22 cellular contexts compared by ENCODE assay signal in genomic region chr1:80367058-80367457, GRCh38.
DNase-seq lines count a peak whose midpoint lies in the region; ATAC-seq and TF ChIP-seq lines count a peak whose summit lies in the region.
"Had no signal": no experiment of that assay in that cellular context is flagged by ENCODE, and none has a peak within 500 bp of the region (broad histone marks: within the 10 kb centered on the region; RNA-seq: fewer than 3 reads in every experiment).

No MANE protein-coding gene starts in this region.

- no peak overlapping the region for H2BK12ac ChIP-seq in neuronal stem cell (ENCODE audit: low read length)

- H3K4me3 Mint-ChIP-seq in GM23338 (no peak overlapping the region), WTC11 (no peak overlapping the region)
- H3K4me3 Mint-ChIP-seq: CD14-positive monocyte; CD4-positive, alpha-beta T cell had no signal

- H3K14ac ChIP-seq in neuronal stem cell (ENCODE audit: low read length) = no peak overlapping the region

- no peaks in the 10 kb centered on the region for H4K20me1 ChIP-seq in GM23338 (replicated peaks; ENCODE audit: insufficient read depth)
- H4K20me1 ChIP-seq in Karpas-422 (ENCODE audit: insufficient read depth, low read depth, low read length) = no peaks in the 10 kb centered on the region
- H4K20me1 ChIP-seq: BLaER1 treated with 17β-estradiol and CSF1 and Interleukin-3, amounts not matched to agents 10 nM and 100 nM had no signal

- TF ChIP-seq POLR2A in GM18505 (IDR thresholded peaks at IDR 0.05; ENCODE audit: borderline replicate concordance, extremely low read depth, insufficient read depth, insufficient read length) = no peak

- no peak overlapping the region for H3K27ac ChIP-seq in GM23338 (ENCODE audit: low read depth)
- no peak overlapping the region for H3K27ac ChIP-seq in neuronal stem cell (replicated peaks; ENCODE audit: low read length)
- no peak overlapping the region for H3K27ac ChIP-seq in mesendoderm (ENCODE audit: low read depth, low read length)
- H3K27ac ChIP-seq in Karpas-422 (ENCODE audit: low read length) = no peak overlapping the region
- H3K27ac ChIP-seq: A549; BLaER1 treated with 17β-estradiol and CSF1 and Interleukin-3, amounts not matched to agents 10 nM and 100 nM; GM23248 had no signal

- H2AK5ac ChIP-seq in neuronal stem cell (ENCODE audit: low read depth, low read length) (no peak overlapping the region), mesendoderm (ENCODE audit: low read length) (no peak overlapping the region)

- H4K8ac ChIP-seq in neuronal stem cell (ENCODE audit: low read depth, low read length) (no peak overlapping the region), mesendoderm (ENCODE audit: low read depth, low read length) (no peak overlapping the region)

- H3K79me2 ChIP-seq in GM23338 (replicated peaks; ENCODE audit: insufficient read depth) (no peaks in the 10 kb centered on the region), mesendoderm (ENCODE audit: control insufficient read depth, insufficient read depth, low read length) (no peaks in the 10 kb centered on the region), Karpas-422 (ENCODE audit: low read length) (no peaks in the 10 kb centered on the region)

- H2BK120ac ChIP-seq in neuronal stem cell (ENCODE audit: low read depth, low read length) = no peak overlapping the region
- H2BK120ac ChIP-seq in mesendoderm (ENCODE audit: low read depth, low read length) = no peak overlapping the region

- no peak overlapping the region for H4K5ac ChIP-seq in mesendoderm (ENCODE audit: low read length)

- POLR2A ChIA-PET in WTC11 (lab: Charles Lee) = no interaction called here

- no peak overlapping the region for H3K56ac ChIP-seq in mesendoderm (ENCODE audit: low read length)

- no peaks in the 10 kb centered on the region for H3K9me3 Mint-ChIP-seq in GM23338
- H3K9me3 Mint-ChIP-seq in WTC11 = peaks cover 5% of the 10 kb centered on the region; the same call in 1 of the 2 replicates

- H3K27ac Mint-ChIP-seq in GM23338 (no peak overlapping the region), WTC11 (no peak overlapping the region; the same call in 1 of the 2 replicates)
- H3K27ac Mint-ChIP-seq: CD14-positive monocyte; CD4-positive, alpha-beta T cell had no signal

- no peak overlapping the region for H2BK15ac ChIP-seq in neuronal stem cell (ENCODE audit: low read length)
- H2BK15ac ChIP-seq in mesendoderm (replicated peaks; ENCODE audit: low read depth) = no peak overlapping the region

- H3F3A ChIP-seq in GM23338 (replicated peaks; ENCODE audit: low read depth) = no peaks in the 10 kb centered on the region

- H3K79me1 ChIP-seq in neuronal stem cell (ENCODE audit: low read depth, low read length) = no peaks in the 10 kb centered on the region
- H3K79me1 ChIP-seq in mesendoderm (ENCODE audit: low read length) = no peaks in the 10 kb centered on the region

- H3K4me1 Mint-ChIP-seq in GM23338 = no peaks in the 10 kb centered on the region
- H3K4me1 Mint-ChIP-seq in WTC11 = peaks cover 9% of the 10 kb centered on the region; the same call in 1 of the 2 replicates
- H3K4me1 Mint-ChIP-seq: CD14-positive monocyte had no signal

- H3K4ac ChIP-seq in neuronal stem cell (ENCODE audit: low read length) (no peak overlapping the region), mesendoderm (ENCODE audit: low read depth, low read length) (no peak overlapping the region)

- TF ChIP-seq CTCF in GM23338 (conservative IDR thresholded peaks at IDR 0.05; ENCODE audit: low read depth in 2 of 2) (no peak), WTC11 (IDR thresholded peaks at IDR 0.05) (no peak)

- peak overlapping the region; percentile 57; the same call in 1 of the 2 replicates for H2AFZ ChIP-seq in GM23338
- peak overlapping the region; percentile 62 for H2AFZ ChIP-seq in neuronal stem cell (ENCODE audit: low read length)
- no peak overlapping the region for H2AFZ ChIP-seq in Karpas-422 (ENCODE audit: low read length)
- H2AFZ ChIP-seq: GM23248 had no signal

- H3K27me3 ChIP-seq in GM23338 (ENCODE audit: insufficient read depth) = no peaks in the 10 kb centered on the region
- no peaks in the 10 kb centered on the region for H3K27me3 ChIP-seq in neuronal stem cell (ENCODE audit: control insufficient read depth in 3 of 3, insufficient read depth in 3 of 3, low read depth in 1 of 3, low read length in 3 of 3)
- no peaks in the 10 kb centered on the region for H3K27me3 ChIP-seq in mesendoderm (ENCODE audit: insufficient read depth, low read length, poor library complexity)
- H3K27me3 ChIP-seq in Karpas-422 (ENCODE audit: low read length) = no peaks in the 10 kb centered on the region
- H3K27me3 ChIP-seq: BE2C; BLaER1 treated with 17β-estradiol and CSF1 and Interleukin-3, amounts not matched to agents 10 nM and 100 nM had no signal

- DNase-seq in GM23338 (ENCODE audit: low spot score) = peak; percentile 2
- DNase-seq in NCI-H226 = peak; percentile 62
- DNase-seq in WTC11 (ENCODE audit: low spot score) = no peak
- no peak for DNase-seq in neuronal stem cell (ENCODE audit: low spot score)
- DNase-seq in mesendoderm = no peak
- DNase-seq in Karpas-422 = no peak
- DNase-seq: 8988T; ACHN; AML-193; BE2C; Calu3; CD4-positive, alpha-beta T cell; COR-L47; DMS53; DMS79 treated with DMSO at 0.1 percent for 48 hours; GF-D8; GM23248 had no signal

- H3K9me3 ChIP-seq in neuronal stem cell (replicated peaks in 1 of 2; ENCODE audit: control insufficient read depth in 2 of 2, insufficient read depth in 1 of 2, low read depth in 1 of 2, low read length in 2 of 2) (no peaks in the 10 kb centered on the region), Karpas-422 (ENCODE audit: low read length) (peaks cover 30% of the 10 kb centered on the region)
- H3K9me3 ChIP-seq: A549; BE2C; BLaER1 treated with 17β-estradiol and CSF1 and Interleukin-3, amounts not matched to agents 10 nM and 100 nM; HAP-1 had no signal

- H3K4me2 ChIP-seq in GM23338 (no peak overlapping the region), neuronal stem cell (ENCODE audit: insufficient read depth, low read length, poor library complexity, severe bottlenecking) (no peak overlapping the region), mesendoderm (ENCODE audit: low read length) (no peak overlapping the region), Karpas-422 (ENCODE audit: low read depth, low read length, poor library complexity, severe bottlenecking) (no peak overlapping the region)
- H3K4me2 ChIP-seq: A549; BLaER1 treated with 17β-estradiol and CSF1 and Interleukin-3, amounts not matched to agents 10 nM and 100 nM had no signal

- no peaks in the 10 kb centered on the region for H3K4me1 ChIP-seq in GM23338 (ENCODE audit: insufficient read depth)
- no peaks in the 10 kb centered on the region for H3K4me1 ChIP-seq in neuronal stem cell (ENCODE audit: control insufficient read depth in 2 of 2, insufficient read depth in 1 of 2, low read depth in 1 of 2, low read length in 2 of 2)
- H3K4me1 ChIP-seq in mesendoderm (ENCODE audit: control insufficient read depth, low read depth, low read length) = no peaks in the 10 kb centered on the region
- H3K4me1 ChIP-seq in Karpas-422 (ENCODE audit: low read length) = no peaks in the 10 kb centered on the region
- H3K4me1 ChIP-seq: BE2C; BLaER1 treated with 17β-estradiol and CSF1 and Interleukin-3, amounts not matched to agents 10 nM and 100 nM; HAP-1 had no signal

- CTCF ChIA-PET in WTC11 (lab: Charles Lee) = no interaction called here

- H3K23ac ChIP-seq in neuronal stem cell (ENCODE audit: low read depth, low read length, poor library complexity) = no peak overlapping the region
- H3K23ac ChIP-seq in mesendoderm (ENCODE audit: low read length) = no peak overlapping the region

- H2BK5ac ChIP-seq in neuronal stem cell (ENCODE audit: low read length) (no peak overlapping the region), mesendoderm (ENCODE audit: low read length) (no peak overlapping the region)

- ATAC-seq in GM23338 = peak; percentile 42
- ATAC-seq in WTC11 = peak; percentile 41; the same call in 1 of the 2 replicates
- no peak for ATAC-seq in GM18505 (IDR thresholded peaks at IDR 0.05; ENCODE audit: unreplicated experiment)
- ATAC-seq: A549 had no signal

- no peak overlapping the region for H3K9ac ChIP-seq in neuronal stem cell (ENCODE audit: low read depth, low read length, poor library complexity)
- H3K9ac ChIP-seq in mesendoderm (ENCODE audit: low read length) = no peak overlapping the region
- no peak overlapping the region for H3K9ac ChIP-seq in Karpas-422 (ENCODE audit: low read length)
- H3K9ac ChIP-seq: BLaER1 treated with 17β-estradiol and CSF1 and Interleukin-3, amounts not matched to agents 10 nM and 100 nM; GM23248 had no signal

- H3K27me3 Mint-ChIP-seq in GM23338 (ENCODE audit: insufficient read depth, low read depth, poor library complexity) = no peaks in the 10 kb centered on the region
- no peaks in the 10 kb centered on the region for H3K27me3 Mint-ChIP-seq in WTC11 (ENCODE audit: low read depth)
- H3K27me3 Mint-ChIP-seq: CD4-positive, alpha-beta T cell had no signal

- H4K91ac ChIP-seq in neuronal stem cell (ENCODE audit: low read depth, low read length, poor library complexity) = no peak overlapping the region

- WGBS in neuronal stem cell (ENCODE audit: extremely low coverage in 2 of 2, insufficient read length in 2 of 2, insufficient replicate concordance in 1 of 2), 2 donors = no CpG with 5 or more reads among the region's 3 CpGs
- no CpG with 5 or more reads among the region's 3 CpGs for WGBS in mesendoderm (ENCODE audit: extremely low coverage, insufficient coverage, low lambda C conversion rate)

- H3K18ac ChIP-seq in neuronal stem cell (ENCODE audit: low read length) (no peak overlapping the region), mesendoderm (ENCODE audit: low read length) (no peak overlapping the region)

- H3K9me2 ChIP-seq in GM23338 (ENCODE audit: insufficient read depth) (no peaks in the 10 kb centered on the region), Karpas-422 (replicated peaks; ENCODE audit: insufficient read depth, low read length) (no peaks in the 10 kb centered on the region)

- H3K36me3 Mint-ChIP-seq in GM23338 (ENCODE audit: low read depth) (no peaks in the 10 kb centered on the region), WTC11 (no peaks in the 10 kb centered on the region)
- H3K36me3 Mint-ChIP-seq: CD14-positive monocyte had no signal

- H3K4me3 ChIP-seq in GM23338 (no peak overlapping the region), neuronal stem cell (ENCODE audit: low read length in 2 of 2) (no peak overlapping the region), mesendoderm (ENCODE audit: low read length) (no peak overlapping the region), Karpas-422 (ENCODE audit: low read length) (no peak overlapping the region)
- H3K4me3 ChIP-seq: A549; BLaER1 treated with 17β-estradiol and CSF1 and Interleukin-3, amounts not matched to agents 10 nM and 100 nM; GM23248; HAP-1 had no signal

- H3K36me3 ChIP-seq in GM23338 (ENCODE audit: insufficient read depth) (no peaks in the 10 kb centered on the region), neuronal stem cell (replicated peaks in 1 of 2; ENCODE audit: control insufficient read depth in 2 of 2, insufficient read depth in 2 of 2, low read length in 2 of 2) (no peaks in the 10 kb centered on the region), mesendoderm (ENCODE audit: control insufficient read depth, insufficient read depth, low read length) (no peaks in the 10 kb centered on the region), Karpas-422 (ENCODE audit: insufficient read depth, low read length) (no peaks in the 10 kb centered on the region)
- H3K36me3 ChIP-seq: BE2C; BLaER1 treated with 17β-estradiol and CSF1 and Interleukin-3, amounts not matched to agents 10 nM and 100 nM; HAP-1 had no signal

TF ChIP-seq in WTC11, 78 proteins besides CTCF, POLR2A, EP300 and RAD21 (continues in another document):
- TF ChIP-seq ZNF423 (CRISPR knock-in tag; IDR thresholded peaks at IDR 0.05) = no peak

Comparison
In these comparisons a context has a peak if more than half of its experiments do, and no peak if none do; other contexts are left out.
1. DNase-seq: peak in GM23338 (single experiment) and NCI-H226 (single experiment); none in WTC11 (single experiment), neuronal stem cell (single experiment), mesendoderm (single experiment) and Karpas-422 (single experiment).